1 cellular context compared by ENCODE assay signal in the genomic region with DNA sequence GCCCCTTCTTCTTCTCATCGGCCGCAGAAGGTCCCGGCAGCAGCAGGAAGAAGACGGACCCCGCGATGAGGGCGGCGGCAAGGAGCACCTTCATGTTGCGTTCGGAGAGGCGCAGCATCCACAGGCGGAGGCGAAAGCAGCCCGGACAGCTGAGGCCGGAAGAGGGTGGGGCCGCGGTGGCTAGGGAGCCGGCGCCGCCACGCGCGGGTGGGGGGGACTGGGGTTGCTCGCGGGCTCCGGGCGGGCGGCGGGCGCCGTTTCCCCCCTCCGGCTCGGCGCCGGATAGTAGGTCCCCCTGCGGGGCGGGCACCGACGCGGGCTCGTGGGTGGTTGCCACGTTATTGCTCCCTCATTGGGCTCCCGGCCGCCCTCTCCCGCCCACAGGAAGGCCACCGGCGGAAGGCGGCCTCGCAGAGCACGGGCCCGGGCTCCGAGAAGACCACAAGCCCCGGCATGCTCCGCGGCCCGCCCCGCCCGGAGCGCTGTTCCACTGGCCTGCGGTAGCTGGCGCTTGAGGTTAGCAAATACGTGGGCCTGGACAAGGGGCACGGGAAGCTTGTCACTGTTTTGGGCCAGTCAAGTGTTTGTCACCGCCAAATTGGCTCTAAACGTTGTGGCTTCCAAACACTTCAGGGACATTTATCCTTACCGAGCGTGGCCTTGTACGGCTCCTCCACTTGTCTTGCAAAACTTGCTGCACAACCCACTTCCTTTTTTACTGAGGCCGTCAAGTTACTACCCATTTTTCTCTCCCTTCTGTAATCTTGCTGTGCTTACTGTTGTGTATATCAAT.
TF ChIP-seq lines count a peak whose summit lies in the region.

TSS of gene PPIB (minus strand) at position 154 of the 793 bp plus-strand sequence. CDS start at position 118, 36 bp downstream.

TF ChIP-seq in HepG2, 621 proteins besides CTCF, POLR2A, EP300 and RAD21 (continued from another document and continues in another):
- TF ChIP-seq, protein P1, sequence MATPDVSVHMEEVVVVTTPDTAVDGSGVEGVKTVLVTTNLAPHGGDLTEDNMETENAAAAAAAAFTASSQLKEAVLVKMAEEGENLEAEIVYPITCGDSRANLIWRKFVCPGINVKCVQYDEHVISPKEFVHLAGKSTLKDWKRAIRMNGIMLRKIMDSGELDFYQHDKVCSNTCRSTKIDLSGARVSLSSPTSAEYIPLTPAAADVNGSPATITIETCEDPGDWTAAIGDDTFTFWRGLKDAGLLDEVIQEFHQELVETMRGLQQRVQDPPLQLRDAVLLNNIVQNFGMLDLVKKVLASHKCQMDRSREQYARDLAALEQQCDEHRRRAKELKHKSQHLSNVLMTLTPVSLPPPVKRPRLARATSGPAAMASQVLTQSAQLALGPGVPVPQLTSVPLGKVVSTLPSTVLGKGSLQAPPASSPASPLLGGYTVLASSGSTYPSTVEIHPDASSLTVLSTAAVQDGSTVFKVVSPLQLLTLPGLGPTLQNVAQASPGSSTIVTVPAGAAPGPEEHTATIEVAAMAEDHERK (CRISPR knock-in tag; IDR thresholded peaks at IDR 0.05; ENCODE audit: low read depth): peak; percentile 32; the same call in 1 of the 2 replicates
- no peak for TF ChIP-seq TCF12 (IDR thresholded peaks at IDR 0.05)
- no peak for TF ChIP-seq TCF12 (CRISPR knock-in tag; IDR thresholded peaks at IDR 0.05)
- no peak for TF ChIP-seq ZNF816 (CRISPR knock-in tag; IDR thresholded peaks at IDR 0.05; ENCODE audit: borderline replicate concordance)
- TF ChIP-seq TCF7 (IDR thresholded peaks at IDR 0.05; ENCODE audit: low read depth): no peak
- TF ChIP-seq TRIM24 (CRISPR knock-in tag; IDR thresholded peaks at IDR 0.05): no peak
- TF ChIP-seq, protein P2, sequence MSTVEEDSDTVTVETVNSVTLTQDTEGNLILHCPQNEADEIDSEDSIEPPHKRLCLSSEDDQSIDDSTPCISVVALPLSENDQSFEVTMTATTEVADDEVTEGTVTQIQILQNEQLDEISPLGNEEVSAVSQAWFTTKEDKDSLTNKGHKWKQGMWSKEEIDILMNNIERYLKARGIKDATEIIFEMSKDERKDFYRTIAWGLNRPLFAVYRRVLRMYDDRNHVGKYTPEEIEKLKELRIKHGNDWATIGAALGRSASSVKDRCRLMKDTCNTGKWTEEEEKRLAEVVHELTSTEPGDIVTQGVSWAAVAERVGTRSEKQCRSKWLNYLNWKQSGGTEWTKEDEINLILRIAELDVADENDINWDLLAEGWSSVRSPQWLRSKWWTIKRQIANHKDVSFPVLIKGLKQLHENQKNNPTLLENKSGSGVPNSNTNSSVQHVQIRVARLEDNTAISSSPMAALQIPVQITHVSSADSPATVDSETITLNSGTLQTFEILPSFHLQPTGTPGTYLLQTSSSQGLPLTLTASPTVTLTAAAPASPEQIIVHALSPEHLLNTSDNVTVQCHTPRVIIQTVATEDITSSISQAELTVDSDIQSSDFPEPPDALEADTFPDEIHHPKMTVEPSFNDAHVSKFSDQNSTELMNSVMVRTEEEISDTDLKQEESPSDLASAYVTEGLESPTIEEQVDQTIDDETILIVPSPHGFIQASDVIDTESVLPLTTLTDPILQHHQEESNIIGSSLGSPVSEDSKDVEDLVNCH (CRISPR knock-in tag; IDR thresholded peaks at IDR 0.05): no peak
- no peak for TF ChIP-seq TBX3 (IDR thresholded peaks at IDR 0.05; ENCODE audit: borderline replicate concordance)
- TF ChIP-seq ZNF615 (CRISPR knock-in tag; IDR thresholded peaks at IDR 0.05; ENCODE audit: borderline replicate concordance): peak; percentile 92; the same call in 1 of the 2 replicates
- no peak for TF ChIP-seq CCAR2 (optimal IDR thresholded peaks at IDR 0.05; ENCODE audit: low read depth, low read length)
- 0 out of 2 replicates have a peak, but pooled peaks have one; percentile 2 for TF ChIP-seq SMAD3 (CRISPR knock-in tag; IDR thresholded peaks at IDR 0.05)
- TF ChIP-seq, protein P3, sequence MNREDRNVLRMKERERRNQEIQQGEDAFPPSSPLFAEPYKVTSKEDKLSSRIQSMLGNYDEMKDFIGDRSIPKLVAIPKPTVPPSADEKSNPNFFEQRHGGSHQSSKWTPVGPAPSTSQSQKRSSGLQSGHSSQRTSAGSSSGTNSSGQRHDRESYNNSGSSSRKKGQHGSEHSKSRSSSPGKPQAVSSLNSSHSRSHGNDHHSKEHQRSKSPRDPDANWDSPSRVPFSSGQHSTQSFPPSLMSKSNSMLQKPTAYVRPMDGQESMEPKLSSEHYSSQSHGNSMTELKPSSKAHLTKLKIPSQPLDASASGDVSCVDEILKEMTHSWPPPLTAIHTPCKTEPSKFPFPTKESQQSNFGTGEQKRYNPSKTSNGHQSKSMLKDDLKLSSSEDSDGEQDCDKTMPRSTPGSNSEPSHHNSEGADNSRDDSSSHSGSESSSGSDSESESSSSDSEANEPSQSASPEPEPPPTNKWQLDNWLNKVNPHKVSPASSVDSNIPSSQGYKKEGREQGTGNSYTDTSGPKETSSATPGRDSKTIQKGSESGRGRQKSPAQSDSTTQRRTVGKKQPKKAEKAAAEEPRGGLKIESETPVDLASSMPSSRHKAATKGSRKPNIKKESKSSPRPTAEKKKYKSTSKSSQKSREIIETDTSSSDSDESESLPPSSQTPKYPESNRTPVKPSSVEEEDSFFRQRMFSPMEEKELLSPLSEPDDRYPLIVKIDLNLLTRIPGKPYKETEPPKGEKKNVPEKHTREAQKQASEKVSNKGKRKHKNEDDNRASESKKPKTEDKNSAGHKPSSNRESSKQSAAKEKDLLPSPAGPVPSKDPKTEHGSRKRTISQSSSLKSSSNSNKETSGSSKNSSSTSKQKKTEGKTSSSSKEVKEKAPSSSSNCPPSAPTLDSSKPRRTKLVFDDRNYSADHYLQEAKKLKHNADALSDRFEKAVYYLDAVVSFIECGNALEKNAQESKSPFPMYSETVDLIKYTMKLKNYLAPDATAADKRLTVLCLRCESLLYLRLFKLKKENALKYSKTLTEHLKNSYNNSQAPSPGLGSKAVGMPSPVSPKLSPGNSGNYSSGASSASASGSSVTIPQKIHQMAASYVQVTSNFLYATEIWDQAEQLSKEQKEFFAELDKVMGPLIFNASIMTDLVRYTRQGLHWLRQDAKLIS (CRISPR knock-in tag; IDR thresholded peaks at IDR 0.05): no peak
- no peak for TF ChIP-seq CEBPB (IDR thresholded peaks at IDR 0.05; ENCODE audit: borderline replicate concordance, low read depth, low read length)
- no peak for TF ChIP-seq ZNF3 (CRISPR knock-in tag; IDR thresholded peaks at IDR 0.05)
- TF ChIP-seq ZNF614 (CRISPR knock-in tag; IDR thresholded peaks at IDR 0.05; ENCODE audit: borderline replicate concordance): no peak
- TF ChIP-seq, protein P4, sequence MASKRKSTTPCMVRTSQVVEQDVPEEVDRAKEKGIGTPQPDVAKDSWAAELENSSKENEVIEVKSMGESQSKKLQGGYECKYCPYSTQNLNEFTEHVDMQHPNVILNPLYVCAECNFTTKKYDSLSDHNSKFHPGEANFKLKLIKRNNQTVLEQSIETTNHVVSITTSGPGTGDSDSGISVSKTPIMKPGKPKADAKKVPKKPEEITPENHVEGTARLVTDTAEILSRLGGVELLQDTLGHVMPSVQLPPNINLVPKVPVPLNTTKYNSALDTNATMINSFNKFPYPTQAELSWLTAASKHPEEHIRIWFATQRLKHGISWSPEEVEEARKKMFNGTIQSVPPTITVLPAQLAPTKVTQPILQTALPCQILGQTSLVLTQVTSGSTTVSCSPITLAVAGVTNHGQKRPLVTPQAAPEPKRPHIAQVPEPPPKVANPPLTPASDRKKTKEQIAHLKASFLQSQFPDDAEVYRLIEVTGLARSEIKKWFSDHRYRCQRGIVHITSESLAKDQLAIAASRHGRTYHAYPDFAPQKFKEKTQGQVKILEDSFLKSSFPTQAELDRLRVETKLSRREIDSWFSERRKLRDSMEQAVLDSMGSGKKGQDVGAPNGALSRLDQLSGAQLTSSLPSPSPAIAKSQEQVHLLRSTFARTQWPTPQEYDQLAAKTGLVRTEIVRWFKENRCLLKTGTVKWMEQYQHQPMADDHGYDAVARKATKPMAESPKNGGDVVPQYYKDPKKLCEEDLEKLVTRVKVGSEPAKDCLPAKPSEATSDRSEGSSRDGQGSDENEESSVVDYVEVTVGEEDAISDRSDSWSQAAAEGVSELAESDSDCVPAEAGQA (IDR thresholded peaks at IDR 0.05; ENCODE audit: low read depth): peak; percentile 59
- TF ChIP-seq, protein P4 (CRISPR knock-in tag; IDR thresholded peaks at IDR 0.05; ENCODE audit: borderline replicate concordance): no peak
- no peak for TF ChIP-seq JDP2 (CRISPR knock-in tag; IDR thresholded peaks at IDR 0.05; ENCODE audit: borderline replicate concordance)
- TF ChIP-seq, protein P5, sequence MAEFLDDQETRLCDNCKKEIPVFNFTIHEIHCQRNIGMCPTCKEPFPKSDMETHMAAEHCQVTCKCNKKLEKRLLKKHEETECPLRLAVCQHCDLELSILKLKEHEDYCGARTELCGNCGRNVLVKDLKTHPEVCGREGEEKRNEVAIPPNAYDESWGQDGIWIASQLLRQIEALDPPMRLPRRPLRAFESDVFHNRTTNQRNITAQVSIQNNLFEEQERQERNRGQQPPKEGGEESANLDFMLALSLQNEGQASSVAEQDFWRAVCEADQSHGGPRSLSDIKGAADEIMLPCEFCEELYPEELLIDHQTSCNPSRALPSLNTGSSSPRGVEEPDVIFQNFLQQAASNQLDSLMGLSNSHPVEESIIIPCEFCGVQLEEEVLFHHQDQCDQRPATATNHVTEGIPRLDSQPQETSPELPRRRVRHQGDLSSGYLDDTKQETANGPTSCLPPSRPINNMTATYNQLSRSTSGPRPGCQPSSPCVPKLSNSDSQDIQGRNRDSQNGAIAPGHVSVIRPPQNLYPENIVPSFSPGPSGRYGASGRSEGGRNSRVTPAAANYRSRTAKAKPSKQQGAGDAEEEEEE (CRISPR knock-in tag; IDR thresholded peaks at IDR 0.05; ENCODE audit: borderline replicate concordance): no peak
- no peak for TF ChIP-seq ZNF558 (CRISPR knock-in tag; IDR thresholded peaks at IDR 0.05; ENCODE audit: borderline replicate concordance)
- TF ChIP-seq SRSF4 (IDR thresholded peaks at IDR 0.05; ENCODE audit: low read depth, low read length, poor library complexity, severe bottlenecking): no peak
- TF ChIP-seq, protein P6, sequence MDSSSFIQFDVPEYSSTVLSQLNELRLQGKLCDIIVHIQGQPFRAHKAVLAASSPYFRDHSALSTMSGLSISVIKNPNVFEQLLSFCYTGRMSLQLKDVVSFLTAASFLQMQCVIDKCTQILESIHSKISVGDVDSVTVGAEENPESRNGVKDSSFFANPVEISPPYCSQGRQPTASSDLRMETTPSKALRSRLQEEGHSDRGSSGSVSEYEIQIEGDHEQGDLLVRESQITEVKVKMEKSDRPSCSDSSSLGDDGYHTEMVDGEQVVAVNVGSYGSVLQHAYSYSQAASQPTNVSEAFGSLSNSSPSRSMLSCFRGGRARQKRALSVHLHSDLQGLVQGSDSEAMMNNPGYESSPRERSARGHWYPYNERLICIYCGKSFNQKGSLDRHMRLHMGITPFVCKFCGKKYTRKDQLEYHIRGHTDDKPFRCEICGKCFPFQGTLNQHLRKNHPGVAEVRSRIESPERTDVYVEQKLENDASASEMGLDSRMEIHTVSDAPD (CRISPR knock-in tag; IDR thresholded peaks at IDR 0.05): no peak
- TF ChIP-seq TOE1 (CRISPR knock-in tag; IDR thresholded peaks at IDR 0.05): no peak; the same call in 1 of the 2 replicates
- no peak; the same call in 1 of the 2 replicates for TF ChIP-seq ESRRA (CRISPR knock-in tag; IDR thresholded peaks at IDR 0.05; ENCODE audit: low read depth)
- TF ChIP-seq MAZ (IDR thresholded peaks at IDR 0.05; ENCODE audit: borderline replicate concordance, low read depth, low read length): peak; percentile 91
- peak; percentile 87 for TF ChIP-seq MAZ (CRISPR knock-in tag; IDR thresholded peaks at IDR 0.05; ENCODE audit: low read depth)
- 0 out of 2 replicates have a peak, but pooled peaks have one; percentile 72 for TF ChIP-seq ZNF329 (CRISPR knock-in tag; IDR thresholded peaks at IDR 0.05; ENCODE audit: low read depth)
- peak; percentile 86 for TF ChIP-seq ZNF687 (CRISPR knock-in tag; IDR thresholded peaks at IDR 0.05)
